In genomic region chr16:89052191-89052787, GRCh38 we compare ENCODE assay signal across 9 cellular contexts. TPM values are rescaled to one million over a fixed set of nuclear protein-coding genes. Genes with fewer than 3 reads are reported as not detected.
DNase-seq lines count a peak whose midpoint lies in the region; ATAC-seq and TF ChIP-seq lines count a peak whose summit lies in the region.
"Had no signal": no experiment of that assay in that cellular context is flagged by ENCODE, and none has a peak within 500 bp of the region (broad histone marks: within the 10 kb centered on the region; RNA-seq: fewer than 3 reads in every experiment).

No MANE protein-coding gene starts in this region.

- H3K27me3 ChIP-seq in breast epithelium (peaks cover 3 to 77% of the 10 kb centered on the region in 2 donors), psoas muscle (ENCODE audit: insufficient read depth in 3 of 3, low read length in 2 of 3) (peaks cover 0 to 94% (median 25%) of the 10 kb centered on the region in 3 donors), endodermal cell (ENCODE audit: control insufficient read depth, insufficient read depth, low read length, poor library complexity, severe bottlenecking) (no peaks in the 10 kb centered on the region)

- no peak for ATAC-seq in psoas muscle

- DNase-seq in NCI-H2171 treated with DMSO at 0.1 percent for 48 hours (lab: John Stamatoyannopoulos, UW) (peak; percentile 34), NCI-H2171 (lab: John Stamatoyannopoulos, UW) (no peak), LNCaP clone FGC (ENCODE audit: low read depth) (no peak), breast epithelium (ENCODE audit: low spot score in 2 of 2) (peak; percentile 53 to 65), psoas muscle (no peak), HK-2 (ENCODE audit: unreplicated experiment) (no peak), endodermal cell (no peak), NCI-H2227 treated with DMSO at 0.1 percent for 48 hours (lab: John Stamatoyannopoulos, UW) (no peak)
- DNase-seq: activated CD4-positive, alpha-beta T cell treated with anti-CD3 and anti-CD28 coated beads, Interleukin-2, amount 50 U/mL, for 1 hour had no signal

- intact Hi-C loops in breast epithelium (cut with DNase I; ENCODE audit: low total_unique reads) (no loop called here), psoas muscle (cut with DNase I) (no loop called here)

- 32 to 45% (median 40%) methylated on average over 42 to 43 of the region's 43 CpGs for WGBS in psoas muscle, 3 donors
- WGBS in endodermal cell (ENCODE audit: insufficient coverage in 1 of 2, insufficient read length in 1 of 2), 2 experiments, result 92 to 94% methylated on average over 27 to 43 of the region's 43 CpGs

- H3K4me3 Mint-ChIP-seq in endodermal cell, result no peak overlapping the region

- TF ChIP-seq CTCF in LNCaP clone FGC (IDR thresholded peaks at IDR 0.05; ENCODE audit: control insufficient read depth, extremely low read depth, insufficient read depth) (no peak), breast epithelium (IDR thresholded peaks at IDR 0.05) (no peak), psoas muscle (IDR thresholded peaks at IDR 0.05) (no peak), endodermal cell (conservative IDR thresholded peaks at IDR 0.05) (no peak)

- no peak overlapping the region for H3K9ac ChIP-seq in endodermal cell (ENCODE audit: extremely low read depth, low read length, poor library complexity, severe bottlenecking)

- no peaks in the 10 kb centered on the region for H3K4me1 Mint-ChIP-seq in endodermal cell

- peak overlapping the region; percentile 55 for H3K4me3 ChIP-seq in LNCaP clone FGC (ENCODE audit: low read depth, low read length)
- H3K4me3 ChIP-seq in breast epithelium, result peak overlapping the region in 2 of 3 donors; percentile 52 to 68
- H3K4me3 ChIP-seq in psoas muscle, result peak overlapping the region; percentile 34
- no peak overlapping the region for H3K4me3 ChIP-seq in endodermal cell (ENCODE audit: low read length)

- H3K36me3 Mint-ChIP-seq in endodermal cell (ENCODE audit: low read depth), result no peaks in the 10 kb centered on the region

- no peaks in the 10 kb centered on the region for H3K9me3 Mint-ChIP-seq in endodermal cell

- H3K27ac Mint-ChIP-seq in endodermal cell, result no peak overlapping the region

- no peaks in the 10 kb centered on the region for H3K36me3 ChIP-seq in breast epithelium
- no peaks in the 10 kb centered on the region for H3K36me3 ChIP-seq in psoas muscle (ENCODE audit: insufficient read depth in 1 of 2, low read depth in 1 of 2)
- H3K36me3 ChIP-seq in endodermal cell (ENCODE audit: control insufficient read depth, insufficient read depth, low read length), result no peaks in the 10 kb centered on the region

- H3K9me3 ChIP-seq in breast epithelium, result no peaks in the 10 kb centered on the region
- H3K9me3 ChIP-seq in psoas muscle, result no peaks in the 10 kb centered on the region
- H3K9me3 ChIP-seq in endodermal cell (ENCODE audit: control insufficient read depth, low read length), result no peaks in the 10 kb centered on the region

- H3K27ac ChIP-seq in breast epithelium (peak overlapping the region; percentile 58 to 74), psoas muscle (no peak overlapping the region), endodermal cell (ENCODE audit: low read depth, low read length) (no peak overlapping the region)

- no peaks in the 10 kb centered on the region for H3K4me1 ChIP-seq in breast epithelium
- H3K4me1 ChIP-seq in psoas muscle, result no peaks in the 10 kb centered on the region
- no peaks in the 10 kb centered on the region for H3K4me1 ChIP-seq in endodermal cell (ENCODE audit: control insufficient read depth, insufficient read depth, low read length)

- no peaks in the 10 kb centered on the region for H3K27me3 Mint-ChIP-seq in endodermal cell (ENCODE audit: insufficient read depth)

- TF ChIP-seq POLR2A in breast epithelium (IDR thresholded peaks at IDR 0.05), result no peak

RNA-seq across cellular contexts. Expression of gene ACSF3, which starts 41.4 kb away (rescaled TPM):
- 10 to 100 TPM; 20.8 to 42.3 (median 40.4) TPM for total RNA-seq in breast epithelium
- 10 to 100 TPM; 16.2 to 26.5 (median 19.1) TPM for total RNA-seq in psoas muscle
- polyA plus RNA-seq in psoas muscle, result 10 to 100 TPM; 13.4 to 15.5 (median 13.5) TPM
- total RNA-seq in endodermal cell, result 10 to 100 TPM; 34.8 to 35.5 TPM
- polyA plus RNA-seq in endodermal cell (2013, experiment 1 of 2), result 16.8 TPM
- 16.0 TPM for polyA plus RNA-seq in endodermal cell (2013, experiment 2 of 2)

Comparison
In these comparisons a context has a peak if more than half of its experiments do, and no peak if none do; other contexts are left out.
1. DNase-seq: peak in NCI-H2171 treated with DMSO at 0.1 percent for 48 hours (single experiment) and breast epithelium (2 of 2); none in NCI-H2171 (single experiment), LNCaP clone FGC (single experiment), psoas muscle (0 of 2), HK-2 (single experiment), endodermal cell (single experiment) and NCI-H2227 treated with DMSO at 0.1 percent for 48 hours (single experiment).
2. H3K27ac ChIP-seq: peak in breast epithelium (2 of 2); none in psoas muscle (single experiment) and endodermal cell (single experiment).